Comparison of ENCODE assay signal across 14 cellular contexts in genomic region chr17:20203761-20204263, GRCh38.
A peak's percentile ranks its signal among the peaks of the same experiment; 100 is the strongest.
DNase-seq lines count a peak whose midpoint lies in the region; ATAC-seq and TF ChIP-seq lines count a peak whose summit lies in the region.
"Had no signal": no experiment of that assay in that cellular context is flagged by ENCODE, and none has a peak within 500 bp of the region (broad histone marks: within the 10 kb centered on the region; RNA-seq: fewer than 3 reads in every experiment).

No MANE protein-coding gene starts in this region.

- peak overlapping the region; percentile 6 for H3K4me2 ChIP-seq in skeletal muscle satellite cell (ENCODE audit: low read length)

- DNase-seq in NOMO-1 treated with dmso at 0.1 percent for 144 hours (lab: John Stamatoyannopoulos, UW; ENCODE audit: unreplicated experiment) (peak; percentile 18), endothelial cell (ENCODE audit: low spot score) (no peak), Peyer's patch (no peak), DMS53 (lab: John Stamatoyannopoulos, UW) (no peak), pons (ENCODE audit: low spot score) (no peak)
- DNase-seq in stimulated activated CD8-positive, alpha-beta memory T cell treated with anti-CD3 and anti-CD28 coated beads, Interleukin-4, amount 100 ng/mL, for 48 hours = no peak
- DNase-seq: CD8-positive, alpha-beta memory T cell; NCI-H1105 treated with DMSO at 0.1 percent for 48 hours; NCI-H524 treated with DMSO at 0.1 percent for 48 hours; SJCRH30; stimulated activated CD4-positive, alpha-beta T cell treated with anti-CD3 and anti-CD28 coated beads, Interleukin-15, amount 100 ng/mL, for 24 hours had no signal

- H3K36me3 Mint-ChIP-seq in endothelial cell (ENCODE audit: low read depth, unreplicated experiment) = peaks cover 12% of the 10 kb centered on the region

- peak overlapping the region; percentile 11 for H3K27ac Mint-ChIP-seq in endothelial cell (ENCODE audit: unreplicated experiment)

- TF ChIP-seq CTCF in endothelial cell (IDR thresholded peaks at IDR 0.05; ENCODE audit: unreplicated experiment) = no peak
- TF ChIP-seq CTCF in Peyer's patch (IDR thresholded peaks at IDR 0.05) = no peak

- H3K9me3 ChIP-seq in skeletal muscle satellite cell (replicated peaks; ENCODE audit: low read length) (no peaks in the 10 kb centered on the region), Peyer's patch (no peaks in the 10 kb centered on the region)

- H3K27me3 ChIP-seq in skeletal muscle satellite cell (ENCODE audit: control insufficient read depth, insufficient read depth, low read length) (no peaks in the 10 kb centered on the region), Peyer's patch (no peaks in the 10 kb centered on the region)
- H3K27me3 ChIP-seq: SJCRH30 had no signal

- H3K36me3 ChIP-seq in skeletal muscle satellite cell (ENCODE audit: insufficient read depth, low read length) (no peaks in the 10 kb centered on the region), Peyer's patch (no peaks in the 10 kb centered on the region)
- H3K36me3 ChIP-seq: SJCRH30 had no signal

- no peak overlapping the region for H3K4me3 Mint-ChIP-seq in endothelial cell (ENCODE audit: unreplicated experiment)
- H3K4me3 Mint-ChIP-seq: CD8-positive, alpha-beta memory T cell had no signal

- H3K27me3 Mint-ChIP-seq in endothelial cell (ENCODE audit: unreplicated experiment) = no peaks in the 10 kb centered on the region
- H3K27me3 Mint-ChIP-seq: CD8-positive, alpha-beta memory T cell had no signal

- no peak overlapping the region for H3K9ac ChIP-seq in skeletal muscle satellite cell (ENCODE audit: low read depth, low read length)

- peak; percentile 74 for ATAC-seq in GM18868 (IDR thresholded peaks at IDR 0.05; ENCODE audit: unreplicated experiment)
- ATAC-seq: activated CD4-positive, CD25-positive, alpha-beta regulatory T cell treated with anti-CD3 and anti-CD28 coated beads, Interleukin-2, amount 50 U/mL, for 24 hours had no signal

- H3K4me1 Mint-ChIP-seq in endothelial cell (ENCODE audit: unreplicated experiment) = peaks cover 10% of the 10 kb centered on the region

- no peaks in the 10 kb centered on the region for H3K9me3 Mint-ChIP-seq in endothelial cell (ENCODE audit: unreplicated experiment)

- no peak for TF ChIP-seq POLR2A in Peyer's patch (IDR thresholded peaks at IDR 0.05)

- peaks cover 64% of the 10 kb centered on the region for H3K4me1 ChIP-seq in skeletal muscle satellite cell (ENCODE audit: control insufficient read depth, insufficient read depth, low read length)
- H3K4me1 ChIP-seq in Peyer's patch = peaks cover 0 to 9% (median 0%) of the 10 kb centered on the region in 4 donors
- H3K4me1 ChIP-seq: SJCRH30 had no signal

- H3K4me3 ChIP-seq in skeletal muscle satellite cell (ENCODE audit: low read length) (no peak overlapping the region), Peyer's patch (no peak overlapping the region)
- H3K4me3 ChIP-seq: SJCRH30 had no signal

- H3K27ac ChIP-seq in Peyer's patch = no peak overlapping the region
- H3K27ac ChIP-seq: SJCRH30 had no signal
